Comparison of ENCODE assay signal across 1 cellular context in the genomic region with DNA sequence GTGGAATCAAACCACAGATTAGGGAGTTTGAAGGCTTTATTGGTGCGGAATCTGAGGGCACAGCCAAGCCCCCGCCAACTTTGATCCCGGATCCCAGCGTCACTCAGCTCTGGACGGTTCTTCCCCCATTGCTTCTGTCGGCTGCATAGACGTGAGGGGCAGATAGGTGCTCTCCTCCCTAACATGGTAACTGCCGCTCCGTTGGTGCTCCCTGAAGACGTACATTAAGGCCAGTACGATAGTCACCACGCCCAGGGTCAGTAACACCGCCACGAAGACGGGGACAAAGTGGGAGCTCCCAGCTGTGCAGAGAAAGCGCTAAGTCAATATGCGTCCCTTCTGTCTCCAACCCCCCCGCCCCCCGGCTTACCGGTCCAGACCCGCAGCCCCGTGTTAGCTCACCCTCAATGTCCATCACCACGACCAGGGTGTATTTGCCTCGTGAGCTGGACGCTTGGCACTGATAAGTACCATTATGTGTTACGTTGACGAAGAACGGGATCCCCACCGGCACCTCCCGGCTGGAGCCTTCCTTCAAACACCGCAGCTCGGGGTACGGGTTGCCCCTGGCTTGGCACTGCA.
TF ChIP-seq lines count a peak whose summit lies in the region.

No MANE protein-coding gene starts in this region.

TF ChIP-seq in SK-N-SH, 30 proteins besides CTCF, POLR2A, EP300 and RAD21 (continued from another document):
- TF ChIP-seq, protein P1, sequence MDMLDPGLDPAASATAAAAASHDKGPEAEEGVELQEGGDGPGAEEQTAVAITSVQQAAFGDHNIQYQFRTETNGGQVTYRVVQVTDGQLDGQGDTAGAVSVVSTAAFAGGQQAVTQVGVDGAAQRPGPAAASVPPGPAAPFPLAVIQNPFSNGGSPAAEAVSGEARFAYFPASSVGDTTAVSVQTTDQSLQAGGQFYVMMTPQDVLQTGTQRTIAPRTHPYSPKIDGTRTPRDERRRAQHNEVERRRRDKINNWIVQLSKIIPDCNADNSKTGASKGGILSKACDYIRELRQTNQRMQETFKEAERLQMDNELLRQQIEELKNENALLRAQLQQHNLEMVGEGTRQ (IDR thresholded peaks at IDR 0.05; ENCODE audit: borderline replicate concordance, low read depth, low read length) = no peak
- TF ChIP-seq RFX5 (IDR thresholded peaks at IDR 0.05; ENCODE audit: low read length) (no peak), ELF1 (IDR thresholded peaks at IDR 0.05) (no peak), MEF2A (IDR thresholded peaks at IDR 0.05; ENCODE audit: borderline replicate concordance, low read depth) (no peak), FOXJ3 (CRISPR knock-in tag; IDR thresholded peaks at IDR 0.05) (no peak), RCOR1 (IDR thresholded peaks at IDR 0.05; ENCODE audit: low read length) (no peak), SMC3 (IDR thresholded peaks at IDR 0.05; ENCODE audit: low read depth, low read length) (no peak), NRF1 (IDR thresholded peaks at IDR 0.05; ENCODE audit: low read depth, low read length) (no peak), JUND (IDR thresholded peaks at IDR 0.05) (no peak)
- TF ChIP-seq, protein P2, sequence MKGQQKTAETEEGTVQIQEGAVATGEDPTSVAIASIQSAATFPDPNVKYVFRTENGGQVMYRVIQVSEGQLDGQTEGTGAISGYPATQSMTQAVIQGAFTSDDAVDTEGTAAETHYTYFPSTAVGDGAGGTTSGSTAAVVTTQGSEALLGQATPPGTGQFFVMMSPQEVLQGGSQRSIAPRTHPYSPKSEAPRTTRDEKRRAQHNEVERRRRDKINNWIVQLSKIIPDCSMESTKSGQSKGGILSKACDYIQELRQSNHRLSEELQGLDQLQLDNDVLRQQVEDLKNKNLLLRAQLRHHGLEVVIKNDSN (IDR thresholded peaks at IDR 0.05; ENCODE audit: borderline replicate concordance, low read depth) = no peak
